In genomic region chr17:27573548-27573947, GRCh38 we compare ENCODE assay signal across 24 cellular contexts. TPM values are rescaled to one million over a fixed set of nuclear protein-coding genes. Genes with fewer than 3 reads are reported as not detected.
DNase-seq lines count a peak whose midpoint lies in the region; ATAC-seq, FAIRE-seq and TF ChIP-seq lines count a peak whose summit lies in the region.
"Had no signal": no experiment of that assay in that cellular context is flagged by ENCODE, and none has a peak within 500 bp of the region (broad histone marks: within the 10 kb centered on the region; RNA-seq: fewer than 3 reads in every experiment).

No MANE protein-coding gene starts in this region.

- no TSS peak for BruUV-seq in A673 (replicated peaks; lab: Mats Ljungman, UMichigan)
- no TSS peak for BruUV-seq in Caco-2 (replicated peaks; lab: Mats Ljungman, UMichigan)

- no peak overlapping the region for H3K4me2 ChIP-seq in mesendoderm (ENCODE audit: low read length)

- H3K9me3 ChIP-seq in A673 (ENCODE audit: low read depth, low read length, poor library complexity, severe bottlenecking) = no peaks in the 10 kb centered on the region
- H3K9me3 ChIP-seq in Caco-2 = no peaks in the 10 kb centered on the region
- H3K9me3 ChIP-seq: ovary had no signal

- CTCF ChIA-PET in A673 (lab: Charles Lee) = no interaction called here
- CTCF ChIA-PET in Caco-2 (lab: Charles Lee) = interaction anchor here (0.6 to 1.3 kb wide), 2 partner anchors 10 to 79 kb away, joined by 4 read pairs; no protein-coding TSS in a partner anchor
- CTCF ChIA-PET in activated CD8-positive, alpha-beta T cell treated with anti-CD3 and anti-CD28 coated beads, Interleukin-2, amount 10 ng/mL, durations not matched to agents 7 days and 5 days (lab: Charles Lee) = interaction anchor here (1.0 to 9.7 kb wide), 9 partner anchors 6 to 118 kb away, joined by 3 to 78 read pairs (median 5); partner anchors contain the start of gene KSR1

- H3K36me3 Mint-ChIP-seq in Caco-2 (ENCODE audit: insufficient read depth, unreplicated experiment) = peaks cover 15% of the 10 kb centered on the region
- H3K36me3 Mint-ChIP-seq in activated CD8-positive, alpha-beta T cell treated with anti-CD3 and anti-CD28 coated beads, Interleukin-2, amount 10 ng/mL, durations not matched to agents 7 days and 5 days (ENCODE audit: low read depth) = peaks cover 19% of the 10 kb centered on the region
- H3K36me3 Mint-ChIP-seq: CD4-positive, CD25-positive, alpha-beta regulatory T cell; naive B cell had no signal

- H2BK15ac ChIP-seq in mesendoderm (replicated peaks; ENCODE audit: low read depth) = no peak overlapping the region

- H3K9ac ChIP-seq in mesendoderm (ENCODE audit: low read length) = no peak overlapping the region

- peak overlapping the region; percentile 54 for H3K27ac Mint-ChIP-seq in Caco-2 (ENCODE audit: unreplicated experiment)
- H3K27ac Mint-ChIP-seq in activated CD8-positive, alpha-beta T cell treated with anti-CD3 and anti-CD28 coated beads, Interleukin-2, amount 10 ng/mL, durations not matched to agents 7 days and 5 days = peak overlapping the region; percentile 21
- H3K27ac Mint-ChIP-seq: naive B cell had no signal

- peaks cover 15% of the 10 kb centered on the region for H3K79me1 ChIP-seq in mesendoderm (ENCODE audit: low read length)

- no peak overlapping the region for H4K5ac ChIP-seq in mesendoderm (ENCODE audit: low read length)

- no peak for ATAC-seq in activated CD8-positive, alpha-beta T cell treated with anti-CD3 and anti-CD28 coated beads, Interleukin-2, amount 10 ng/mL, durations not matched to agents 7 days and 5 days
- ATAC-seq: effector memory CD8-positive, alpha-beta T cell; esophagus mucosa had no signal

- H2BK120ac ChIP-seq in mesendoderm (ENCODE audit: low read depth, low read length) = peak overlapping the region; percentile 30

- no peak for FAIRE-seq in GM12891 (lab: Jason Lieb, UNC)
- FAIRE-seq: bronchial epithelial cell had no signal

- no peak for TF ChIP-seq POLR2A in GM12891 (IDR thresholded peaks at IDR 0.05; ENCODE audit: low read depth, low read length)

- peaks cover 7% of the 10 kb centered on the region for H3K79me2 ChIP-seq in mesendoderm (ENCODE audit: control insufficient read depth, insufficient read depth, low read length)

- H3K27me3 Mint-ChIP-seq in Caco-2 (ENCODE audit: insufficient read depth, unreplicated experiment) = no peaks in the 10 kb centered on the region
- H3K27me3 Mint-ChIP-seq in activated CD8-positive, alpha-beta T cell treated with anti-CD3 and anti-CD28 coated beads, Interleukin-2, amount 10 ng/mL, durations not matched to agents 7 days and 5 days (ENCODE audit: low read depth) = no peaks in the 10 kb centered on the region
- H3K27me3 Mint-ChIP-seq: CD4-positive, CD25-positive, alpha-beta regulatory T cell; effector memory CD8-positive, alpha-beta T cell; naive B cell had no signal

- intact Hi-C loops in A673 (cut with micrococcal nuclease; ENCODE audit: unreplicated experiment) (loop anchor here (5.0 kb wide), 1 partner anchor 34 kb away; no protein-coding TSS in a partner anchor), Caco-2 (cut with micrococcal nuclease; ENCODE audit: unreplicated experiment) (loop anchor here (5.0 kb wide), 1 partner anchor 36 kb away; no protein-coding TSS in a partner anchor)

- H3K27ac ChIP-seq in A673 (ENCODE audit: low read depth, low read length, poor library complexity, severe bottlenecking) (peak overlapping the region; percentile 38), mesendoderm (ENCODE audit: low read depth, low read length) (peak overlapping the region; percentile 6)
- H3K27ac ChIP-seq: coronary artery, ovary had no signal

- H4K8ac ChIP-seq in mesendoderm (ENCODE audit: low read depth, low read length) = no peak overlapping the region

- peak overlapping the region; percentile 22 for H2BK5ac ChIP-seq in mesendoderm (ENCODE audit: low read length)

- WGBS in mesendoderm (ENCODE audit: extremely low coverage, insufficient coverage, low lambda C conversion rate) = no CpG with 5 or more reads among the region's 5 CpGs

- no peak overlapping the region for H2AK5ac ChIP-seq in mesendoderm (ENCODE audit: low read length)

- POLR2A ChIA-PET in A673 (lab: Charles Lee; ENCODE audit: low non-redundant PET) = no interaction called here
- POLR2A ChIA-PET in Caco-2 (lab: Charles Lee) = no interaction called here
- POLR2A ChIA-PET in activated CD8-positive, alpha-beta T cell treated with anti-CD3 and anti-CD28 coated beads, Interleukin-2, amount 10 ng/mL, durations not matched to agents 7 days and 5 days (lab: Charles Lee) = interaction anchor here (0.8 kb wide), 1 partner anchor 29 kb away, joined by 3 read pairs; no protein-coding TSS in a partner anchor

- H3K4me1 Mint-ChIP-seq in Caco-2 (ENCODE audit: low read depth, unreplicated experiment) = peaks cover 76% of the 10 kb centered on the region
- peaks cover 83% of the 10 kb centered on the region for H3K4me1 Mint-ChIP-seq in activated CD8-positive, alpha-beta T cell treated with anti-CD3 and anti-CD28 coated beads, Interleukin-2, amount 10 ng/mL, durations not matched to agents 7 days and 5 days (ENCODE audit: low read depth)

- no peaks in the 10 kb centered on the region for H3K9me3 Mint-ChIP-seq in Caco-2 (ENCODE audit: unreplicated experiment)
- H3K9me3 Mint-ChIP-seq in activated CD8-positive, alpha-beta T cell treated with anti-CD3 and anti-CD28 coated beads, Interleukin-2, amount 10 ng/mL, durations not matched to agents 7 days and 5 days (ENCODE audit: insufficient read depth) = no peaks in the 10 kb centered on the region
- H3K9me3 Mint-ChIP-seq: CD4-positive, CD25-positive, alpha-beta regulatory T cell; effector memory CD8-positive, alpha-beta T cell; naive B cell had no signal

- no peak overlapping the region for H3K23ac ChIP-seq in mesendoderm (ENCODE audit: low read length)

- H3K36me3 ChIP-seq in A673 (ENCODE audit: insufficient read depth, low read length, poor library complexity, severe bottlenecking) (no peaks in the 10 kb centered on the region), Caco-2 (ENCODE audit: control insufficient read depth, insufficient read depth, low read length) (no peaks in the 10 kb centered on the region), mesendoderm (ENCODE audit: control insufficient read depth, insufficient read depth, low read length) (no peaks in the 10 kb centered on the region)
- H3K36me3 ChIP-seq: ovary had no signal

- peak overlapping the region; percentile 22 for H3K18ac ChIP-seq in mesendoderm (ENCODE audit: low read length)

- no peaks in the 10 kb centered on the region for H3K27me3 ChIP-seq in A673 (replicated peaks; ENCODE audit: insufficient read depth, low read depth, low read length, poor library complexity)
- H3K27me3 ChIP-seq in Caco-2 (replicated peaks; ENCODE audit: control insufficient read depth, insufficient read depth, low read length) = no peaks in the 10 kb centered on the region
- H3K27me3 ChIP-seq in mesendoderm (ENCODE audit: insufficient read depth, low read length, poor library complexity) = no peaks in the 10 kb centered on the region
- H3K27me3 ChIP-seq: ovary had no signal

- H3K4me3 ChIP-seq in A673 (ENCODE audit: low read depth, low read length, poor library complexity, severe bottlenecking) (no peak overlapping the region), Caco-2 (ENCODE audit: low read depth, low read length) (no peak overlapping the region), mesendoderm (ENCODE audit: low read length) (no peak overlapping the region)
- H3K4me3 ChIP-seq: coronary artery, ovary had no signal

- DNase-seq in A673 (ENCODE audit: low spot score) (no peak), Caco-2 (no peak), mesendoderm (no peak), COLO668 (lab: John Stamatoyannopoulos, UW; ENCODE audit: unreplicated experiment) (no peak), NCI-H128 (lab: John Stamatoyannopoulos, UW; ENCODE audit: unreplicated experiment) (no peak), GM12891 (ENCODE audit: insufficient read length, low spot score) (no peak)
- DNase-seq in activated CD8-positive, alpha-beta T cell treated with anti-CD3 and anti-CD28 coated beads, Interleukin-2, amount 10 ng/mL, durations not matched to agents 7 days and 5 days = no peak
- DNase-seq: activated CD4-positive, alpha-beta T cell treated with anti-CD3 and anti-CD28 coated beads for 48 hours; activated effector memory CD4-positive, alpha-beta T cell treated with anti-CD3 and anti-CD28 coated beads, Interleukin-2, amount 50 U/mL, for 16 hours; amniotic stem cell; effector memory CD8-positive, alpha-beta T cell; foreskin melanocyte; KG1; naive B cell; NCI-H1436 treated with DMSO at 0.1 percent for 48 hours; NCI-H2107; ovary; SHP77; stimulated activated CD4-positive, alpha-beta T cell treated with anti-CD3 and anti-CD28 coated beads, Interleukin-4, amount 100 ng/mL, for 24 hours; stimulated activated naive CD4-positive, alpha-beta T cell treated with Interleukin-2 at 50 U/mL for 16 hours had no signal

- TF ChIP-seq CTCF in A673 (conservative IDR thresholded peaks at IDR 0.05; ENCODE audit: low read depth, low read length) (no peak), Caco-2 (IDR thresholded peaks at IDR 0.05; ENCODE audit: insufficient read depth in 1 of 2, low read depth in 1 of 2, low read length in 1 of 2, severe bottlenecking in 1 of 2, unreplicated experiment in 1 of 2) (no peak)

- H3K56ac ChIP-seq in mesendoderm (ENCODE audit: low read length) = no peak overlapping the region

- H3K4me1 ChIP-seq in A673 (ENCODE audit: insufficient read depth, low read length, poor library complexity, severe bottlenecking) = peaks cover 45% of the 10 kb centered on the region
- peaks cover 86% of the 10 kb centered on the region for H3K4me1 ChIP-seq in Caco-2
- peaks cover 68% of the 10 kb centered on the region for H3K4me1 ChIP-seq in mesendoderm (ENCODE audit: control insufficient read depth, low read depth, low read length)

- H3K4me3 Mint-ChIP-seq in Caco-2 (ENCODE audit: unreplicated experiment) = no peak overlapping the region
- H3K4me3 Mint-ChIP-seq in activated CD8-positive, alpha-beta T cell treated with anti-CD3 and anti-CD28 coated beads, Interleukin-2, amount 10 ng/mL, durations not matched to agents 7 days and 5 days = no peak overlapping the region
- H3K4me3 Mint-ChIP-seq: CD4-positive, CD25-positive, alpha-beta regulatory T cell; effector memory CD8-positive, alpha-beta T cell; naive B cell had no signal

- H3K4ac ChIP-seq in mesendoderm (ENCODE audit: low read depth, low read length) = no peak overlapping the region

TF ChIP-seq in GM12891, 5 proteins besides CTCF, POLR2A, EP300 and RAD21:
- TF ChIP-seq POU2F2 (IDR thresholded peaks at IDR 0.05; ENCODE audit: low read depth, low read length) = no peak
- no peak for TF ChIP-seq POLR2AphosphoS5 (IDR thresholded peaks at IDR 0.05; ENCODE audit: low read depth, low read length)
- no peak for TF ChIP-seq TAF1 (IDR thresholded peaks at IDR 0.05; ENCODE audit: low read depth, low read length)
- TF ChIP-seq SPI1 (IDR thresholded peaks at IDR 0.05; ENCODE audit: low read depth, low read length) = no peak
- TF ChIP-seq PAX5 (IDR thresholded peaks at IDR 0.05; ENCODE audit: insufficient read depth, low read length, severe bottlenecking) = no peak

RNA-seq across cellular contexts. Expression of gene LGALS9, which starts 57.4 kb away (rescaled TPM):
- total RNA-seq in A673 (2021) (2.4 and 3.7 TPM in 2 replicates), Caco-2 (2022) (2.8 and 3.0 TPM in 2 replicates)
- total RNA-seq in activated CD8-positive, alpha-beta T cell treated with anti-CD3 and anti-CD28 coated beads, Interleukin-2, amount 10 ng/mL, durations not matched to agents 7 days and 5 days = 100 to 1,000 TPM; 160 to 173 TPM
- 0.29 TPM for polyA plus RNA-seq in mesendoderm (2013, experiment 1 of 2)
- polyA plus RNA-seq in mesendoderm (2013, experiment 2 of 2) = 0.48 TPM
- polyA plus RNA-seq in GM12891 (2012; ENCODE audit: low read depth, missing spikeins) = 380 TPM

Comparison
In these comparisons a context has a peak if more than half of its experiments do, and no peak if none do; other contexts are left out.
1. RNA of gene LGALS9, which starts 57.4 kb away (total RNA-seq): 160 to 173 TPM in activated CD8-positive, alpha-beta T cell treated with anti-CD3 and anti-CD28 coated beads, Interleukin-2, amount 10 ng/mL, durations not matched to agents 7 days and 5 days; 2.8 to 3.0 TPM in Caco-2 and 2.4 to 3.7 TPM in A673; every median in the first group is over 10 times any median in the second.